In genomic region chr4:72489267-72489666, GRCh38 we compare ENCODE assay signal across 20 cellular contexts.
DNase-seq lines count a peak whose midpoint lies in the region; ATAC-seq, FAIRE-seq and TF ChIP-seq lines count a peak whose summit lies in the region.
"Had no signal": no experiment of that assay in that cellular context is flagged by ENCODE, and none has a peak within 500 bp of the region (broad histone marks: within the 10 kb centered on the region; RNA-seq: fewer than 3 reads in every experiment).

No MANE protein-coding gene starts in this region.

- H4K91ac ChIP-seq in IMR-90 (ENCODE audit: insufficient read depth, low read depth, low read length), result no peak overlapping the region

- CTCF ChIA-PET in IMR-90 (lab: Yijun Ruan, JAX), result no interaction called here

- no peak overlapping the region for H3K4ac ChIP-seq in IMR-90 (ENCODE audit: low read depth, low read length)

- no peaks in the 10 kb centered on the region for H3K79me2 ChIP-seq in ACC112 (ENCODE audit: control insufficient read depth, insufficient read depth, low read length, unreplicated experiment)
- H3K79me2 ChIP-seq: hepatocyte had no signal

- H3K36me3 ChIP-seq in ACC112 (ENCODE audit: insufficient read depth, low read length) (no peaks in the 10 kb centered on the region), IMR-90 (ENCODE audit: control insufficient read depth, insufficient read depth, low read length) (no peaks in the 10 kb centered on the region), bronchial epithelial cell (ENCODE audit: control insufficient read depth, insufficient read depth, low read length) (no peaks in the 10 kb centered on the region)

- no peak overlapping the region for H2BK5ac ChIP-seq in IMR-90 (ENCODE audit: low read depth, low read length, poor library complexity, severe bottlenecking)

- peak overlapping the region; percentile 55 for H3K27ac ChIP-seq in ACC112 (ENCODE audit: low read depth, low read length)
- H3K27ac ChIP-seq in IMR-90 (ENCODE audit: insufficient read depth, low read length), result no peak overlapping the region
- no peak overlapping the region for H3K27ac ChIP-seq in foreskin keratinocyte
- no peak overlapping the region for H3K27ac ChIP-seq in dorsolateral prefrontal cortex
- H3K27ac ChIP-seq: hepatocyte had no signal

- peak overlapping the region; percentile 43; the same call in 1 of the 2 replicates for H3K4me3 ChIP-seq in ACC112 (ENCODE audit: low read depth, low read length)
- H3K4me3 ChIP-seq in IMR-90 (ENCODE audit: insufficient read depth, low read depth, low read length), result no peak overlapping the region
- no peak overlapping the region for H3K4me3 ChIP-seq in bronchial epithelial cell (ENCODE audit: low read depth, low read length)
- no peak overlapping the region for H3K4me3 ChIP-seq in dorsolateral prefrontal cortex
- H3K4me3 ChIP-seq: hepatocyte had no signal

- H3K4me1 ChIP-seq in ACC112 (ENCODE audit: control insufficient read depth, insufficient read depth, low read length, unreplicated experiment) (peaks cover 6% of the 10 kb centered on the region), IMR-90 (ENCODE audit: control insufficient read depth, insufficient read depth, low read length) (no peaks in the 10 kb centered on the region), foreskin keratinocyte (peaks cover 7% of the 10 kb centered on the region)

- no peak overlapping the region for H3K4me2 ChIP-seq in IMR-90 (ENCODE audit: low read depth, low read length)
- H3K4me2 ChIP-seq: hepatocyte had no signal

- WGBS in IMR-90 (ENCODE audit: extremely low coverage in 2 of 2, insufficient read length in 1 of 2), 2 experiments, result no CpG with 5 or more reads among the region's 4 CpGs

- H4K20me1 ChIP-seq in IMR-90 (ENCODE audit: insufficient read depth, low read length), result no peaks in the 10 kb centered on the region

- no peaks in the 10 kb centered on the region for H3K27me3 ChIP-seq in ACC112 (ENCODE audit: insufficient read depth, low read length)
- H3K27me3 ChIP-seq in IMR-90 (ENCODE audit: control insufficient read depth, insufficient read depth, low read length), result no peaks in the 10 kb centered on the region
- no peaks in the 10 kb centered on the region for H3K27me3 ChIP-seq in bronchial epithelial cell (ENCODE audit: control insufficient read depth, insufficient read depth, low read length)
- H3K27me3 ChIP-seq in foreskin keratinocyte, result no peaks in the 10 kb centered on the region
- no peaks in the 10 kb centered on the region for H3K27me3 ChIP-seq in dorsolateral prefrontal cortex
- H3K27me3 ChIP-seq: hepatocyte had no signal

- H2BK20ac ChIP-seq in IMR-90 (ENCODE audit: low read depth, low read length), result no peak overlapping the region

- in situ Hi-C loops in IMR-90 (cut with MboI; ENCODE audit: low sequenced_read_pairs), result no loop called here

- BruUV-seq in IMR-90 (replicated peaks; lab: Mats Ljungman, UMichigan), result no TSS peak

- H3K14ac ChIP-seq in IMR-90 (replicated peaks; ENCODE audit: low read depth, low read length), result no peak overlapping the region

- H3K23ac ChIP-seq in IMR-90 (ENCODE audit: low read depth, low read length), result no peak overlapping the region

- dilution Hi-C loops in IMR-90 (cut with HindIII; ENCODE audit: low sequenced_read_pairs, unreplicated experiment), result no loop called here

- no peak for TF ChIP-seq POLR2A in IMR-90 (IDR thresholded peaks at IDR 0.05; ENCODE audit: low read depth, low read length)

- H3K9me1 ChIP-seq in IMR-90 (ENCODE audit: insufficient read depth, low read length), result no peaks in the 10 kb centered on the region

- FAIRE-seq in bronchial epithelial cell (lab: Jason Lieb, UNC), result no peak
- FAIRE-seq: A204.1 had no signal

- TF ChIP-seq RAD21 in IMR-90 (IDR thresholded peaks at IDR 0.05; ENCODE audit: low read length), result no peak

- H2AFZ ChIP-seq in ACC112 (ENCODE audit: low read length, unreplicated experiment), result no peak overlapping the region
- no peak overlapping the region for H2AFZ ChIP-seq in IMR-90 (replicated peaks; ENCODE audit: low read length, poor library complexity)
- H2AFZ ChIP-seq: hepatocyte had no signal

- ATAC-seq in IMR-90 (ENCODE audit: low read depth) (no peak), foreskin keratinocyte (peak; percentile 99)
- ATAC-seq: left cardiac atrium; stimulated activated naive CD8-positive, alpha-beta T cell treated with anti-CD3 and anti-CD28 coated beads, Interleukin-15, Interleukin-2, amounts not matched to agents 100 U/mL and 50 U/mL, for 24 hours had no signal

- H3K9ac ChIP-seq in IMR-90 (ENCODE audit: low read depth, low read length), result no peak overlapping the region

- no peak overlapping the region for H2AK9ac ChIP-seq in IMR-90 (replicated peaks; ENCODE audit: low read depth, low read length, poor library complexity)

- intact Hi-C loops in IMR-90 (cut with micrococcal nuclease), result no loop called here
- intact Hi-C loops in dorsolateral prefrontal cortex (cut with DNase I), result no loop called here

- H3K18ac ChIP-seq in IMR-90 (ENCODE audit: low read depth, low read length), result no peak overlapping the region

- no peak overlapping the region for H2BK15ac ChIP-seq in IMR-90 (ENCODE audit: low read depth, low read length)

- TF ChIP-seq CTCF in IMR-90 (conservative IDR thresholded peaks at IDR 0.05; ENCODE audit: low read depth, low read length) (no peak), bronchial epithelial cell (IDR thresholded peaks at IDR 0.05; ENCODE audit: insufficient read depth, low read length, severe bottlenecking) (no peak), foreskin keratinocyte (conservative IDR thresholded peaks at IDR 0.05) (no peak), dorsolateral prefrontal cortex (IDR thresholded peaks at IDR 0.05 in 54 of 56, conservative IDR thresholded peaks at IDR 0.05 in 2 of 56; ENCODE audit: low read depth in 1 of 56, partially characterized antibody in 56 of 56) (no peak)

- H3K79me1 ChIP-seq in IMR-90 (ENCODE audit: low read depth in 1 of 2, low read length in 2 of 2), result no peaks in the 10 kb centered on the region

- no peak overlapping the region for H4K5ac ChIP-seq in IMR-90 (ENCODE audit: low read depth, low read length)

- POLR2A ChIA-PET in IMR-90 (lab: Charles Lee; ENCODE audit: unreplicated experiment), result no interaction called here

- H3K9me3 ChIP-seq in IMR-90 (ENCODE audit: control insufficient read depth, insufficient read depth, low read length), result no peaks in the 10 kb centered on the region

- no peak overlapping the region for H2AK5ac ChIP-seq in IMR-90 (ENCODE audit: low read depth, low read length)

- H2BK120ac ChIP-seq in IMR-90 (ENCODE audit: low read depth, low read length), result no peak overlapping the region

- H4K8ac ChIP-seq in IMR-90 (ENCODE audit: low read depth in 2 of 2, low read length in 2 of 2), result no peak overlapping the region

- no peak overlapping the region for H3K56ac ChIP-seq in IMR-90 (ENCODE audit: extremely low read depth, insufficient read depth, low read length)

- DNase-seq in IMR-90 (peak; percentile 4), bronchial epithelial cell (ENCODE audit: low read depth) (peak; percentile 95), foreskin keratinocyte (peak; percentile 64 to 89), HuH-7 (ENCODE audit: low spot score) (no peak), dorsolateral prefrontal cortex (no peak), HCEC 1CT (no peak), NCI-H187 (lab: John Stamatoyannopoulos, UW) (no peak)
- DNase-seq: activated CD4-positive, alpha-beta T cell treated with anti-CD3 and anti-CD28 coated beads for 4 hours; activated effector memory CD4-positive, alpha-beta T cell treated with Interleukin-2 at 50 U/mL for 16 hours; amniotic stem cell; CD4-positive, alpha-beta memory T cell; left cardiac atrium; midbrain; NCI-H1694 treated with DMSO at 0.1 percent for 48 hours; NCI-H446 treated with DMSO at 0.1 percent for 48 hours; stimulated activated naive CD8-positive, alpha-beta T cell treated with anti-CD3 and anti-CD28 coated beads, Interleukin-15, Interleukin-2, amounts not matched to agents 100 U/mL and 50 U/mL, for 24 hours; trophoblast cell had no signal

TF ChIP-seq in IMR-90, 13 proteins besides CTCF, POLR2A, EP300 and RAD21:
- no peak for TF ChIP-seq CEBPB (IDR thresholded peaks at IDR 0.05; ENCODE audit: low read depth, low read length)
- TF ChIP-seq MAZ (IDR thresholded peaks at IDR 0.05; ENCODE audit: borderline replicate concordance, low read depth, low read length), result no peak
- no peak for TF ChIP-seq BHLHE40 (IDR thresholded peaks at IDR 0.05; ENCODE audit: low read depth, low read length)
- TF ChIP-seq RCOR1 (IDR thresholded peaks at IDR 0.05; ENCODE audit: insufficient replicate concordance, low read length), result no peak
- no peak for TF ChIP-seq USF2 (IDR thresholded peaks at IDR 0.05; ENCODE audit: low read depth, low read length)
- no peak for TF ChIP-seq CHD1 (IDR thresholded peaks at IDR 0.05; ENCODE audit: low read depth, low read length)
- TF ChIP-seq NFE2L2 (IDR thresholded peaks at IDR 0.05; ENCODE audit: low read depth, low read length), result no peak
- no peak for TF ChIP-seq FOS (IDR thresholded peaks at IDR 0.05; ENCODE audit: low read depth, low read length)
- no peak for TF ChIP-seq SMC3 (IDR thresholded peaks at IDR 0.05; ENCODE audit: low read depth, low read length)
- TF ChIP-seq MXI1 (IDR thresholded peaks at IDR 0.05; ENCODE audit: borderline replicate concordance, low read depth, low read length), result no peak
- no peak for TF ChIP-seq MAFK (IDR thresholded peaks at IDR 0.05; ENCODE audit: low read depth, low read length)
- no peak for TF ChIP-seq ELK1 (IDR thresholded peaks at IDR 0.05; ENCODE audit: borderline replicate concordance, low read depth, low read length)
- TF ChIP-seq RFX5 (IDR thresholded peaks at IDR 0.05; ENCODE audit: low read depth, low read length), result no peak

Comparison
In these comparisons a context has a peak if more than half of its experiments do, and no peak if none do; other contexts are left out.
1. DNase-seq: peak in IMR-90 (single experiment), bronchial epithelial cell (single experiment) and foreskin keratinocyte (2 of 2); none in HuH-7 (single experiment), dorsolateral prefrontal cortex (0 of 10), HCEC 1CT (single experiment) and NCI-H187 (0 of 2).